In genomic region chr9:121566401-121567141, GRCh38 we compare ENCODE assay signal across 9 cellular contexts.
A peak's percentile ranks its signal among the peaks of the same experiment; 100 is the strongest.
DNase-seq lines count a peak whose midpoint lies in the region; ATAC-seq, FAIRE-seq and TF ChIP-seq lines count a peak whose summit lies in the region.
"Had no signal": no experiment of that assay in that cellular context is flagged by ENCODE, and none has a peak within 500 bp of the region (broad histone marks: within the 10 kb centered on the region; RNA-seq: fewer than 3 reads in every experiment).

No MANE protein-coding gene starts in this region.

- H3K27ac ChIP-seq in psoas muscle, result peak overlapping the region; percentile 95

- peaks cover 0 to 3% of the 10 kb centered on the region in 2 donors for H3K36me3 ChIP-seq in psoas muscle (ENCODE audit: insufficient read depth in 1 of 2, low read depth in 1 of 2)
- H3K36me3 ChIP-seq: upper lobe of left lung had no signal

- intact Hi-C loops in Right ventricle myocardium superior (cut with DNase I), result no loop called here
- intact Hi-C loops in psoas muscle (cut with DNase I), result no loop called here

- ATAC-seq in Right ventricle myocardium superior (ENCODE audit: poor library complexity), result peak; percentile 74
- peak; percentile 77 to 89 (median 82) for ATAC-seq in psoas muscle
- ATAC-seq in HG03039 (IDR thresholded peaks at IDR 0.05; ENCODE audit: unreplicated experiment), result no peak
- no peak for ATAC-seq in HG02840 (IDR thresholded peaks at IDR 0.05; ENCODE audit: low FRiP score, unreplicated experiment)

- no peaks in the 10 kb centered on the region for H3K27me3 ChIP-seq in psoas muscle (ENCODE audit: insufficient read depth in 3 of 3, low read length in 2 of 3)
- H3K27me3 ChIP-seq: upper lobe of left lung had no signal

- H3K4me3 ChIP-seq in psoas muscle, result peak overlapping the region; percentile 68

- no peak for FAIRE-seq in D721Med (lab: Jason Lieb, UNC)

- TF ChIP-seq CTCF in D721Med (IDR thresholded peaks at IDR 0.05; ENCODE audit: insufficient read depth, missing control alignments), result no peak
- TF ChIP-seq CTCF in psoas muscle (IDR thresholded peaks at IDR 0.05), result no peak

- WGBS in psoas muscle, 3 donors, result 21 to 37% (median 21%) methylated on average over 21 of the region's 21 CpGs

- peak; percentile 77 for DNase-seq in D721Med (ENCODE audit: insufficient read length, low spot score)
- DNase-seq in anterior cingulate cortex (lab: John Stamatoyannopoulos, UW), result peak in 37 of 58 donors; percentile 12 to 82 (median 52)
- peak; percentile 59 for DNase-seq in Right ventricle myocardium superior
- peak; percentile 59 to 86 for DNase-seq in psoas muscle
- no peak for DNase-seq in germinal center (ENCODE audit: low spot score)
- DNase-seq in NCI-H1092 (lab: John Stamatoyannopoulos, UW), result no peak

- H3K4me1 ChIP-seq in psoas muscle, result peaks cover 51% of the 10 kb centered on the region

- no peaks in the 10 kb centered on the region for H3K9me3 ChIP-seq in psoas muscle
- H3K9me3 ChIP-seq: upper lobe of left lung had no signal

Comparison
In these comparisons a context has a peak if more than half of its experiments do, and no peak if none do; other contexts are left out.
1. DNase-seq: peak in D721Med (single experiment), anterior cingulate cortex (37 of 58), Right ventricle myocardium superior (single experiment) and psoas muscle (2 of 2); none in germinal center (single experiment) and NCI-H1092 (single experiment).
2. ATAC-seq: peak in Right ventricle myocardium superior (single experiment) and psoas muscle (4 of 4); none in HG03039 (single experiment) and HG02840 (single experiment).